32 cellular contexts compared by ENCODE assay signal in the genomic region with DNA sequence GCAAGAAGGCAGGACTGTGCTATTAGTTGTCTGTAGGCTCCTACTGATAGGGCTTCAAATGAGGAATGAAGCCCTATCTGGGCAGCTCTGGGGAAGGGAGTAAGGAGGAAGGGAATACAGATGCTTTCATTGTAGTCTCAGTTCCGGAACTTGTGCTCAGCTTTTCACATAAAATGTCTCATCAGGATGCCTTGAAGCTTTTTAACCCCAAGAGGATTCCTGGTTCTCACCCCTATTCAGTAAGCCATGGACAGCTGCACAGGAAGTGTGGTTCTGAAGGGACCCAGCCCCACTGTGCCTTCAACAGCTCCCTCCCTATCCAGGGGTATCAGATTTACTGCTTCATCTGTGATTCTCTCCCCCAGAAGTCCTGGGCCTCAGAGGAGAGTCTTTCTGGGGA. TPM values are rescaled to one million over a fixed set of nuclear protein-coding genes. Genes with fewer than 3 reads are reported as not detected.
DNase-seq lines count a peak whose midpoint lies in the region; ATAC-seq and TF ChIP-seq lines count a peak whose summit lies in the region.
"Had no signal": no experiment of that assay in that cellular context is flagged by ENCODE, and none has a peak within 500 bp of the region (broad histone marks: within the 10 kb centered on the region; RNA-seq: fewer than 3 reads in every experiment).

No MANE protein-coding gene starts in this region.

- TF ChIP-seq POLR2A in body of pancreas (IDR thresholded peaks at IDR 0.05): no peak

- in situ Hi-C loops in GM13976 (cut with MboI; ENCODE audit: low sequenced_read_pairs, unreplicated experiment): no loop called here

- H3K4me3 ChIP-seq in fibroblast of pulmonary artery (replicated peaks; ENCODE audit: low read depth, low read length): no peak overlapping the region
- no peak overlapping the region for H3K4me3 ChIP-seq in skeletal muscle satellite cell (ENCODE audit: low read length)
- H3K4me3 ChIP-seq in body of pancreas: no peak overlapping the region
- H3K4me3 ChIP-seq: coronary artery, heart right ventricle, psoas muscle, sigmoid colon had no signal

- H3K4me1 ChIP-seq in skeletal muscle satellite cell (ENCODE audit: control insufficient read depth, insufficient read depth, low read length) (peaks cover 3% of the 10 kb centered on the region), body of pancreas (peaks cover 15% of the 10 kb centered on the region)

- TF ChIP-seq CTCF in fibroblast of pulmonary artery (IDR thresholded peaks at IDR 0.05; ENCODE audit: low read length, missing control alignments) (no peak), GM13976 (IDR thresholded peaks at IDR 0.05; ENCODE audit: borderline replicate concordance, control extremely low read depth, extremely low read depth, insufficient read depth, missing control alignments) (no peak), body of pancreas (IDR thresholded peaks at IDR 0.05) (no peak)

- H3K9me3 ChIP-seq in skeletal muscle satellite cell (replicated peaks; ENCODE audit: low read length): no peaks in the 10 kb centered on the region
- H3K9me3 ChIP-seq in body of pancreas: no peaks in the 10 kb centered on the region
- H3K9me3 ChIP-seq: heart right ventricle, psoas muscle, sigmoid colon had no signal

- H3K9ac ChIP-seq in skeletal muscle satellite cell (ENCODE audit: low read depth, low read length): peak overlapping the region; percentile 50

- H3K27ac ChIP-seq in body of pancreas: no peak overlapping the region
- H3K27ac ChIP-seq: C4-2B, coronary artery, heart right ventricle, psoas muscle, sigmoid colon, VCaP had no signal

- ATAC-seq in left ventricle myocardium superior (no peak), body of pancreas (no peak)
- ATAC-seq: heart right ventricle, Panc1, psoas muscle had no signal

- peak overlapping the region; percentile 45 for H3K4me2 ChIP-seq in skeletal muscle satellite cell (ENCODE audit: low read length)

- 83 to 88% methylated on average over 1 of the region's 1 CpG for WGBS in body of pancreas, 2 donors

- no peaks in the 10 kb centered on the region for H3K36me3 ChIP-seq in skeletal muscle satellite cell (ENCODE audit: insufficient read depth, low read length)
- H3K36me3 ChIP-seq in body of pancreas (replicated peaks in 1 of 2; ENCODE audit: insufficient read depth in 1 of 2, low read depth in 2 of 2): no peaks in the 10 kb centered on the region
- H3K36me3 ChIP-seq: sigmoid colon had no signal

- H3K27me3 ChIP-seq in skeletal muscle satellite cell (ENCODE audit: control insufficient read depth, insufficient read depth, low read length) (no peaks in the 10 kb centered on the region), body of pancreas (no peaks in the 10 kb centered on the region)
- H3K27me3 ChIP-seq: sigmoid colon had no signal

- DNase-seq in EH (ENCODE audit: low read depth) (peak; percentile 1), NCI-H82 (lab: John Stamatoyannopoulos, UW) (peak; percentile 71), fibroblast of pulmonary artery (ENCODE audit: low read depth) (peak; percentile 1), GM13976 (ENCODE audit: low spot score) (no peak), left ventricle myocardium superior (no peak), body of pancreas (no peak)
- DNase-seq: activated CD4-positive, alpha-beta T cell treated with anti-CD3 and anti-CD28 coated beads for 4 hours; activated naive CD8-positive, alpha-beta T cell treated with anti-CD3 and anti-CD28 coated beads, Interleukin-2, amount 10 ng/mL, durations not matched to agents 7 days and 5 days; activated T-cell treated with anti-CD3 and anti-CD28 coated beads for 4 hours; aorta; Calu3; DMS79 treated with DMSO at 0.1 percent for 48 hours; effector memory CD4-positive, alpha-beta T cell; GOT3; heart right ventricle; naive B cell; NCI-H1105; NCI-H187; NCI-H526 treated with DMSO at 0.1 percent for 48 hours; occipital lobe; psoas muscle; SHP77; sigmoid colon; stimulated activated CD4-positive, alpha-beta T cell treated with anti-CD3 and anti-CD28 coated beads, Interleukin-15, amount 100 ng/mL, for 24 hours; stimulated activated CD4-positive, alpha-beta T cell treated with anti-CD3 and anti-CD28 coated beads, Interleukin-4, amount 100 ng/mL, for 4 hours; SW 1271; T1000 had no signal

- intact Hi-C loops in left ventricle myocardium superior (cut with micrococcal nuclease) (no loop called here), body of pancreas (cut with DNase I) (no loop called here)

RNA-seq across cellular contexts. Expression of gene ARMCX5, which starts 5.0 kb away (rescaled TPM):
- total RNA-seq in skeletal muscle satellite cell (2012; rRNA removed): 13.9 and 16.4 TPM in 2 replicates
- 2.8 TPM for total RNA-seq in left ventricle myocardium superior
- total RNA-seq in body of pancreas: 1 to 10 TPM; 4.6 to 8.8 TPM

RNA-seq across cellular contexts. Expression of gene GPRASP1, which starts 47.0 kb away (rescaled TPM):
- 0.76 and 0.87 TPM in 2 replicates for total RNA-seq in skeletal muscle satellite cell (2012; rRNA removed)
- total RNA-seq in left ventricle myocardium superior (4.6 TPM), body of pancreas (1 to 10 TPM; 4.3 to 9.1 TPM)

Comparison
In these comparisons a context has a peak if more than half of its experiments do, and no peak if none do; other contexts are left out.
1. DNase-seq: peak in EH (single experiment), NCI-H82 (single experiment) and fibroblast of pulmonary artery (single experiment); none in GM13976 (single experiment), left ventricle myocardium superior (single experiment) and body of pancreas (0 of 4).